9 cellular contexts compared by ENCODE assay signal in the genomic region with DNA sequence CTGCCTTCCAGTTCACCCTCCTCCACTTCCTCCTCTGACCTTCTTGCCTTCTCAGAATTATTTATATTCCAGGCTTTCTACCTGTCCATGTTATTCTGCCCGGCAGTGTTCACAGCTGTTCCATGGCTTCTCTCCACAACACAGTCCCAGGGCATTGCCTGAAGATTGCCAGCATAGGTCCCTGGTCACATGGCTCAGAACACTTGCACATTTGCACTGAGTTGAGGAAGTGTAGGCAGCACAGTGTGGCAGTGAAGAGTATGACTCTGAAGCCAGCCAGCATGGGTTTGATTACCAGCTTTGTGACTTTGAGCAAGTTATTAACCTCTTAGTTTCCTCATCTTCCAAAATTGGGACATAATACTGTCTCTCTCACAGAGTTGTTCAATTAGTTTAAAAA.
"Had no signal": no experiment of that assay in that cellular context is flagged by ENCODE, and none has a peak within 500 bp of the region (broad histone marks: within the 10 kb centered on the region; RNA-seq: fewer than 3 reads in every experiment).

No MANE protein-coding gene starts in this region.

- H3K9me3 Mint-ChIP-seq: GM23338, H9 had no signal

- H3K9me3 ChIP-seq: HAP-1 had no signal

- H3K4me3 Mint-ChIP-seq: GM23338, H9, HFFc6 had no signal

- ATAC-seq: GM23338, HCT116 had no signal

- H3K4me3 ChIP-seq: GM23248, GM23338, HAP-1 had no signal

- DNase-seq: GM23248, GOT3, H7, H9, HCEC 1CT, HFFc6 had no signal

- H3K27ac Mint-ChIP-seq: GM23338, H9, HFFc6 had no signal

- H3K27ac ChIP-seq: GM23248 had no signal

- H3K36me3 ChIP-seq: HAP-1 had no signal

- H3K4me1 ChIP-seq: HAP-1 had no signal
